1 cellular context compared by ENCODE assay signal in the genomic region with DNA sequence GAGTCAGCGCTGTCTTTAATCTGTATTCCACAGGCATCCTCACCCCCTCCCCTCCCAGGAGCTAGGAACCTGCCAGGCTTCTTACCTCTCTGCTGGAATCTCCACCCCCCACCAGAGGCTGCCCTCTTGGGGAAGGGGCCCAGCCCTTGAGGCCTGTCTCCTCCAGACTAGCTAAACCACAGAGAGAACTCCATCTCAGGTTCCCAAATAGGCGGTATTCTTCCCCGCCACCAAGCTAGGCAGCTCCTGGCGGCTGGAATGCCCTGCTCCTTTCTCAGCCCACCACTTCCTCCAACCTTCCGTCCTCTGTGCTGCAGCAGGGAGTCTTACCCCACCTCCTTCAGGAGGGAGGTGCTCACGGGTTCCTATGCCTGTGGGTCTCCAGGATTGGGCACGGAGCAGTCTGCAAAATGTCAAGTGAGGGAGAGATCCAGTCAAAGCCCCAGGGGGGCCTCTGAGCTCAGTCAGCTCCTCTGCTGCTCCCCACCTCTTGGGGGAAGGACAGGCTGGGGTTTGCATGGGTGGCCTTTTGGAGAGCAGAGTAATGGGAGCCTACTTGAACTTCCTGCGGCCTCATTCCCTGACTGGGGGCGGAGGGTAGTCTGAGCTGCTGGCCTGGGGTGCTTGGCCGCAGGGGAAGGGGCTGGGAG.
TF ChIP-seq lines count a peak whose summit lies in the region.

No MANE protein-coding gene starts in this region.

TF ChIP-seq in K562, 482 proteins besides CTCF, POLR2A, EP300 and RAD21:
- TF ChIP-seq AFF4 (CRISPR knock-in tag; IDR thresholded peaks at IDR 0.05) (no peak), ZBTB7A (IDR thresholded peaks at IDR 0.05; ENCODE audit: borderline replicate concordance, control insufficient read depth, low read depth, low read length) (0 out of 2 replicates have a peak, but pooled peaks have one; percentile 0), ZBTB33 (CRISPR knock-in tag; IDR thresholded peaks at IDR 0.05) (peak; percentile 32; the same call in 1 of the 2 replicates), IFI16 (CRISPR knock-in tag; IDR thresholded peaks at IDR 0.05) (no peak), ZNF695 (CRISPR knock-in tag; IDR thresholded peaks at IDR 0.05) (no peak), TCF3 (CRISPR knock-in tag; IDR thresholded peaks at IDR 0.05) (no peak), PML (IDR thresholded peaks at IDR 0.05; ENCODE audit: low read length) (no peak), ZNF12 (CRISPR knock-in tag; IDR thresholded peaks at IDR 0.05) (no peak), NFRKB (IDR thresholded peaks at IDR 0.05; ENCODE audit: low read depth) (no peak), MGA (IDR thresholded peaks at IDR 0.05) (no peak), ZNF318 (IDR thresholded peaks at IDR 0.05; ENCODE audit: borderline replicate concordance in 1 of 2, low read depth in 1 of 2) (no peak)
- TF ChIP-seq, protein P1, sequence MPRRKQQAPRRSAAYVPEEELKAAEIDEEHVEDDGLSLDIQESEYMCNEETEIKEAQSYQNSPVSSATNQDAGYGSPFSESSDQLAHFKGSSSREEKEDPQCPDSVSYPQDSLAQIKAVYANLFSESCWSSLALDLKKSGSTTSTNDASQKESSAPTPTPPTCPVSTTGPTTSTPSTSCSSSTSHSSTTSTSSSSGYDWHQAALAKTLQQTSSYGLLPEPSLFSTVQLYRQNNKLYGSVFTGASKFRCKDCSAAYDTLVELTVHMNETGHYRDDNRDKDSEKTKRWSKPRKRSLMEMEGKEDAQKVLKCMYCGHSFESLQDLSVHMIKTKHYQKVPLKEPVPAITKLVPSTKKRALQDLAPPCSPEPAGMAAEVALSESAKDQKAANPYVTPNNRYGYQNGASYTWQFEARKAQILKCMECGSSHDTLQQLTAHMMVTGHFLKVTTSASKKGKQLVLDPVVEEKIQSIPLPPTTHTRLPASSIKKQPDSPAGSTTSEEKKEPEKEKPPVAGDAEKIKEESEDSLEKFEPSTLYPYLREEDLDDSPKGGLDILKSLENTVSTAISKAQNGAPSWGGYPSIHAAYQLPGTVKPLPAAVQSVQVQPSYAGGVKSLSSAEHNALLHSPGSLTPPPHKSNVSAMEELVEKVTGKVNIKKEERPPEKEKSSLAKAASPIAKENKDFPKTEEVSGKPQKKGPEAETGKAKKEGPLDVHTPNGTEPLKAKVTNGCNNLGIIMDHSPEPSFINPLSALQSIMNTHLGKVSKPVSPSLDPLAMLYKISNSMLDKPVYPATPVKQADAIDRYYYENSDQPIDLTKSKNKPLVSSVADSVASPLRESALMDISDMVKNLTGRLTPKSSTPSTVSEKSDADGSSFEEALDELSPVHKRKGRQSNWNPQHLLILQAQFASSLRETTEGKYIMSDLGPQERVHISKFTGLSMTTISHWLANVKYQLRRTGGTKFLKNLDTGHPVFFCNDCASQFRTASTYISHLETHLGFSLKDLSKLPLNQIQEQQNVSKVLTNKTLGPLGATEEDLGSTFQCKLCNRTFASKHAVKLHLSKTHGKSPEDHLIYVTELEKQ (CRISPR knock-in tag; IDR thresholded peaks at IDR 0.05) = no peak
TF ChIP-seq in K562: peak in this region for 2.
